29 cellular contexts compared by ENCODE assay signal in genomic region chr1:81840805-81841204, GRCh38.
"Had no signal": no experiment of that assay in that cellular context is flagged by ENCODE, and none has a peak within 500 bp of the region (broad histone marks: within the 10 kb centered on the region; RNA-seq: fewer than 3 reads in every experiment).

No MANE protein-coding gene starts in this region.

- H3K9me3 Mint-ChIP-seq: stimulated activated memory B cell treated with anti-CD40 and anti-IgM and Interleukin-4, amounts not matched to agents 10 μg/mL and 1 μg/mL and 100 μg/mL, for 72 hours; stimulated activated naive CD8-positive, alpha-beta T cell treated with anti-CD3 and anti-CD28 coated beads, Interleukin-15, Interleukin-2, amounts not matched to agents 100 ng/mL and 50 ng/mL, for 24 hours; type B pancreatic cell had no signal

- H3K9me3 ChIP-seq: stomach, suprapubic skin, testis, thoracic aorta, thyroid gland, tibial artery, tibial nerve, transverse colon, upper lobe of left lung, upper lobe of right lung, uterus, vagina had no signal

- H3K27me3 ChIP-seq: stomach, suprapubic skin, testis, thyroid gland, tibial artery, tibial nerve, transverse colon, upper lobe of left lung, upper lobe of right lung, uterus, vagina had no signal

- H3K4me3 ChIP-seq: stomach, suprapubic skin, testis, thoracic aorta, thyroid gland, tibial artery, tibial nerve, transverse colon, upper lobe of left lung, upper lobe of right lung, uterus, vagina had no signal

- DNase-seq: stimulated activated CD4-positive, alpha-beta T cell treated with anti-CD3 and anti-CD28 coated beads, Interleukin-2, amount 100 ng/mL, for 48 hours; stimulated activated CD4-positive, alpha-beta T cell treated with anti-CD3 and anti-CD28 coated beads, Interleukin-4, amount 100 ng/mL, for 1 hour; stimulated activated CD4-positive, alpha-beta T cell treated with anti-CD3 and anti-CD28 coated beads, Interleukin-4, amount 100 ng/mL, for 24 hours; stimulated activated CD4-positive, alpha-beta T cell treated with anti-CD3 and anti-CD28 coated beads, Interleukin-4, amount 100 ng/mL, for 4 hours; stimulated activated CD8-positive, alpha-beta memory T cell treated with anti-CD3 and anti-CD28 coated beads, Interleukin-4, amount 100 ng/mL, for 48 hours; stimulated activated naive B cell treated with anti-CD40 and anti-IgM and Interleukin-4, amounts not matched to agents 10 μg/mL and 1 μg/mL and 100 μg/mL, for 72 hours; stimulated activated naive CD4-positive, alpha-beta T cell; stimulated activated naive CD4-positive, alpha-beta T cell treated with Interleukin-2 at 50 U/mL for 16 hours; stimulated activated naive CD8-positive, alpha-beta T cell treated with anti-CD3 and anti-CD28 coated beads, Interleukin-15, amount 100 ng/mL, for 72 hours; stimulated activated naive CD8-positive, alpha-beta T cell treated with anti-CD3 and anti-CD28 coated beads, Interleukin-15, Interleukin-2, amounts not matched to agents 100 U/mL and 50 U/mL, for 24 hours; stomach; substantia nigra; testis; thyroid gland; tibial artery; transverse colon; trophoblast cell; upper lobe of left lung; upper lobe of right lung; uterus had no signal

- H3K4me1 Mint-ChIP-seq: stimulated activated effector memory CD8-positive, alpha-beta T cell treated with anti-CD3 and anti-CD28 coated beads, Interleukin-12 subunit alpha, Interleukin-12 subunit beta, amount 100 ng/mL, for 72 hours; stimulated activated memory B cell treated with anti-CD40 and anti-IgM and Interleukin-4, amounts not matched to agents 10 μg/mL and 1 μg/mL and 100 μg/mL, for 72 hours; stimulated activated naive B cell treated with anti-CD40 and anti-IgM and Interleukin-4, amounts not matched to agents 10 μg/mL and 1 μg/mL and 100 μg/mL, for 72 hours; stimulated activated naive CD8-positive, alpha-beta T cell treated with anti-CD3 and anti-CD28 coated beads, Interleukin-15, amount 100 ng/mL, for 72 hours had no signal

- H3K27ac Mint-ChIP-seq: stimulated activated effector memory CD8-positive, alpha-beta T cell treated with anti-CD3 and anti-CD28 coated beads, Interleukin-12 subunit alpha, Interleukin-12 subunit beta, amount 100 ng/mL, for 72 hours; stimulated activated memory B cell treated with anti-CD40 and anti-IgM and Interleukin-4, amounts not matched to agents 10 μg/mL and 1 μg/mL and 100 μg/mL, for 72 hours; stimulated activated naive B cell treated with anti-CD40 and anti-IgM and Interleukin-4, amounts not matched to agents 10 μg/mL and 1 μg/mL and 100 μg/mL, for 72 hours; stimulated activated naive CD8-positive, alpha-beta T cell treated with anti-CD3 and anti-CD28 coated beads, Interleukin-15, amount 100 ng/mL, for 72 hours; stimulated activated naive CD8-positive, alpha-beta T cell treated with anti-CD3 and anti-CD28 coated beads, Interleukin-15, Interleukin-2, amounts not matched to agents 100 ng/mL and 50 ng/mL, for 24 hours; type B pancreatic cell had no signal

- H3K36me3 ChIP-seq: stomach, suprapubic skin, thoracic aorta, thyroid gland, tibial artery, transverse colon, upper lobe of left lung, upper lobe of right lung, uterus had no signal

- H3K27me3 Mint-ChIP-seq: stimulated activated memory B cell treated with anti-CD40 and anti-IgM and Interleukin-4, amounts not matched to agents 10 μg/mL and 1 μg/mL and 100 μg/mL, for 72 hours; stimulated activated naive B cell treated with anti-CD40 and anti-IgM and Interleukin-4, amounts not matched to agents 10 μg/mL and 1 μg/mL and 100 μg/mL, for 72 hours; stimulated activated naive CD8-positive, alpha-beta T cell treated with anti-CD3 and anti-CD28 coated beads, Interleukin-15, amount 100 ng/mL, for 72 hours; stimulated activated naive CD8-positive, alpha-beta T cell treated with anti-CD3 and anti-CD28 coated beads, Interleukin-15, Interleukin-2, amounts not matched to agents 100 ng/mL and 50 ng/mL, for 24 hours; type B pancreatic cell had no signal

- H3K4me3 Mint-ChIP-seq: stimulated activated effector memory CD8-positive, alpha-beta T cell treated with anti-CD3 and anti-CD28 coated beads, Interleukin-12 subunit alpha, Interleukin-12 subunit beta, amount 100 ng/mL, for 72 hours; stimulated activated memory B cell treated with anti-CD40 and anti-IgM and Interleukin-4, amounts not matched to agents 10 μg/mL and 1 μg/mL and 100 μg/mL, for 72 hours; stimulated activated naive B cell treated with anti-CD40 and anti-IgM and Interleukin-4, amounts not matched to agents 10 μg/mL and 1 μg/mL and 100 μg/mL, for 72 hours; stimulated activated naive CD8-positive, alpha-beta T cell treated with anti-CD3 and anti-CD28 coated beads, Interleukin-15, amount 100 ng/mL, for 72 hours; stimulated activated naive CD8-positive, alpha-beta T cell treated with anti-CD3 and anti-CD28 coated beads, Interleukin-15, Interleukin-2, amounts not matched to agents 100 ng/mL and 50 ng/mL, for 24 hours; type B pancreatic cell had no signal

- H3K4me1 ChIP-seq: suprapubic skin, testis, upper lobe of right lung, uterus had no signal

- ATAC-seq: stimulated activated effector memory CD8-positive, alpha-beta T cell treated with anti-CD3 and anti-CD28 coated beads, Interleukin-12 subunit alpha, Interleukin-12 subunit beta, amount 100 ng/mL, for 72 hours; stimulated activated memory B cell treated with anti-CD40 and anti-IgM and Interleukin-4, amounts not matched to agents 10 μg/mL and 1 μg/mL and 100 μg/mL, for 72 hours; stimulated activated naive B cell treated with anti-CD40 and anti-IgM and Interleukin-4, amounts not matched to agents 10 μg/mL and 1 μg/mL and 100 μg/mL, for 72 hours; stimulated activated naive CD8-positive, alpha-beta T cell treated with anti-CD3 and anti-CD28 coated beads, Interleukin-15, amount 100 ng/mL, for 72 hours; stimulated activated naive CD8-positive, alpha-beta T cell treated with anti-CD3 and anti-CD28 coated beads, Interleukin-15, Interleukin-2, amounts not matched to agents 100 U/mL and 50 U/mL, for 24 hours; upper lobe of right lung had no signal

- H3K36me3 Mint-ChIP-seq: stimulated activated effector memory CD8-positive, alpha-beta T cell treated with anti-CD3 and anti-CD28 coated beads, Interleukin-12 subunit alpha, Interleukin-12 subunit beta, amount 100 ng/mL, for 72 hours; stimulated activated memory B cell treated with anti-CD40 and anti-IgM and Interleukin-4, amounts not matched to agents 10 μg/mL and 1 μg/mL and 100 μg/mL, for 72 hours; stimulated activated naive B cell treated with anti-CD40 and anti-IgM and Interleukin-4, amounts not matched to agents 10 μg/mL and 1 μg/mL and 100 μg/mL, for 72 hours had no signal

- FAIRE-seq: urothelium cell line had no signal

- H3K27ac ChIP-seq: stomach, suprapubic skin, testis, thoracic aorta, thyroid gland, tibial artery, tibial nerve, transverse colon, upper lobe of left lung, upper lobe of right lung, uterus, vagina had no signal
